Comparison of ENCODE assay signal across 1 cellular context in genomic region chr10:43028143-43028542, GRCh38.
TF ChIP-seq lines count a peak whose summit lies in the region.

No MANE protein-coding gene starts in this region.

TF ChIP-seq in H1, 55 proteins besides CTCF, POLR2A, EP300 and RAD21 (continued from another document):
- TF ChIP-seq SAP30 (IDR thresholded peaks at IDR 0.05; ENCODE audit: insufficient read depth, insufficient replicate concordance, low read length) = no peak
- no peak for TF ChIP-seq SP1 (IDR thresholded peaks at IDR 0.05; ENCODE audit: low read depth, low read length)
- no peak for TF ChIP-seq KDM4A (IDR thresholded peaks at IDR 0.05; ENCODE audit: low read depth, low read length, severe bottlenecking)
- TF ChIP-seq E2F6 (IDR thresholded peaks at IDR 0.05) = no peak
- no peak for TF ChIP-seq CBX8 (IDR thresholded peaks at IDR 0.05; ENCODE audit: borderline replicate concordance, low read depth, low read length)
